Comparison of ENCODE assay signal across 26 cellular contexts in the genomic region with DNA sequence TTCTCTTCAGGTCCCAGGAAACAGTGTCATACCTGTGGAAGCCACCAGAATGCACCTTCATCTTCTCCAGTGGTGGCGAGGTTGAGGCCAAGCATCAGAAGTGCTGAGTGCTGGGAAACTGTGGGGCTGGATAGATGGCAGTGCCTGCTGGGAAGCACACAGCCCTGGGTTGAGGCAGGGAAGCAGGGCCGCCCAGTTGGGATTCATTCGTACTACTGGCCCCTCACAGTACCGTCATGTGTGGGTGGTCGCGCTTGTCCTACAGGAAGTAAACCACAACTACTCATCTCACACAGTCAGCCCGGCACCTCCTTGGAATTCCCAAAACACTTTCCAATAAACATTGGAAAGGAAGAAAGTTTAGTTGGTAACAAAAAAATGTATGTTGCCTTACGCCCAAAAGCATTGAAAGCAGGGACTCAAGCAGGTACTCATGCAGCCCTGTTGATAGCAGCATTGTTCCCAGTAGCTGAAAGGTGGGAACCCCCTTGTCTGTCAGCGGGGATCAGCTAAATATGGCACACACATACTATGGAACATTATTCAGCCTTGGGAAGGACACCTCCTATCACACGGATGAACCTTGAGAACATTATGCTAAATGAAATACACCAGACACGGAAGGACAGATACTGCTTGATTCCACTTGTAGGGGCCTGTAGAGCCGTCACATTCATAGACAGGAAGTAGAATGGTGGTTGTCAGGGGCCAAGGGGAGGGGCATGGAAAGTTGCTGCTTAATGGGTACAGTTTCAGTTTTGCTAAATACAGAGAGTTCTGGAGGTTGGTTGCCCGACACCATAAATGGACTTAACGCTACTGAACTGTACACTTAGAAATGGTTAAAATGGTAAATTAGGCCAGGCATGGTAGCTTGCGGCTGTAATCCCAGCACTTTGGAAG.
DNase-seq lines count a peak whose midpoint lies in the region; ATAC-seq, FAIRE-seq and TF ChIP-seq lines count a peak whose summit lies in the region.
"Had no signal": no experiment of that assay in that cellular context is flagged by ENCODE, and none has a peak within 500 bp of the region (broad histone marks: within the 10 kb centered on the region; RNA-seq: fewer than 3 reads in every experiment).

No MANE protein-coding gene starts in this region.

- H3K4me3 Mint-ChIP-seq in activated T-helper 2 cell treated with anti-CD3 and anti-CD28 coated beads, Interferon-gamma antibody, Interleukin-2, Interleukin-4, amounts not matched to agents 10 μg/mL and 5 μg/mL and 100 μg/mL, durations not matched to agents 14 hours and 24 hours and 36 hours (ENCODE audit: low read depth): no peak overlapping the region
- H3K4me3 Mint-ChIP-seq: activated B cell treated with CpG ODN at 0.5 μM for 24 hours; activated naive CD8-positive, alpha-beta T cell treated with anti-CD3 and anti-CD28 coated beads, Interleukin-2, amount 10 ng/mL, durations not matched to agents 7 days and 5 days; CD4-positive, alpha-beta memory T cell; naive B cell had no signal

- H3K4me2 ChIP-seq in HepG2 (ENCODE audit: low read depth, low read length): no peak overlapping the region
- H3K4me2 ChIP-seq: SK-N-SH had no signal

- no peaks in the 10 kb centered on the region for H4K20me1 ChIP-seq in HepG2 (ENCODE audit: insufficient read depth, low read length)

- no peak for TF ChIP-seq RAD21 in HepG2 (CRISPR knock-in tag; IDR thresholded peaks at IDR 0.05)

- TF ChIP-seq EP300 in HepG2 (IDR thresholded peaks at IDR 0.05; ENCODE audit: low read depth in 2 of 2, low read length in 2 of 2): no peak
- no peak for TF ChIP-seq EP300 in HepG2 (CRISPR knock-in tag; IDR thresholded peaks at IDR 0.05; ENCODE audit: borderline replicate concordance)

- H3K9me3 ChIP-seq in right atrium auricular region (no peaks in the 10 kb centered on the region), heart right ventricle (no peaks in the 10 kb centered on the region), HepG2 (ENCODE audit: low read length) (no peaks in the 10 kb centered on the region), WERI-Rb-1 (ENCODE audit: severe bottlenecking) (no peaks in the 10 kb centered on the region)
- H3K9me3 ChIP-seq: colonic mucosa, SK-N-SH had no signal

- no peaks in the 10 kb centered on the region for H3K36me3 ChIP-seq in right atrium auricular region
- H3K36me3 ChIP-seq in heart right ventricle: peaks cover 0 to 10% (median 0%) of the 10 kb centered on the region in 9 donors
- H3K36me3 ChIP-seq in HepG2 (replicated peaks in 1 of 2; ENCODE audit: control insufficient read depth in 1 of 2, insufficient read depth in 2 of 2, low read length in 2 of 2): peaks cover 2 to 13% of the 10 kb centered on the region in 2 experiments; a peak in 4 of 5 replicates
- H3K36me3 ChIP-seq in WERI-Rb-1: no peaks in the 10 kb centered on the region
- H3K36me3 ChIP-seq: colonic mucosa had no signal

- no peaks in the 10 kb centered on the region for H3K27me3 Mint-ChIP-seq in activated T-helper 2 cell treated with anti-CD3 and anti-CD28 coated beads, Interferon-gamma antibody, Interleukin-2, Interleukin-4, amounts not matched to agents 10 μg/mL and 5 μg/mL and 100 μg/mL, durations not matched to agents 14 hours and 24 hours and 36 hours (ENCODE audit: low read depth)
- H3K27me3 Mint-ChIP-seq: activated B cell treated with CpG ODN at 0.5 μM for 24 hours; activated naive CD8-positive, alpha-beta T cell treated with anti-CD3 and anti-CD28 coated beads, Interleukin-2, amount 10 ng/mL, durations not matched to agents 7 days and 5 days; CD4-positive, alpha-beta memory T cell; naive B cell had no signal

- peaks cover 49% of the 10 kb centered on the region for H3K36me3 Mint-ChIP-seq in activated T-helper 2 cell treated with anti-CD3 and anti-CD28 coated beads, Interferon-gamma antibody, Interleukin-2, Interleukin-4, amounts not matched to agents 10 μg/mL and 5 μg/mL and 100 μg/mL, durations not matched to agents 14 hours and 24 hours and 36 hours (ENCODE audit: low read depth)

- in situ Hi-C loops in HepG2 (cut with HindIII; ENCODE audit: extremely low pct_ligation_motif_present, low pct_unique_long_range_greater_than_20kb): no loop called here

- H3K27ac Mint-ChIP-seq in activated T-helper 2 cell treated with anti-CD3 and anti-CD28 coated beads, Interferon-gamma antibody, Interleukin-2, Interleukin-4, amounts not matched to agents 10 μg/mL and 5 μg/mL and 100 μg/mL, durations not matched to agents 14 hours and 24 hours and 36 hours: peak overlapping the region; percentile 15
- H3K27ac Mint-ChIP-seq: activated B cell treated with CpG ODN at 0.5 μM for 24 hours; activated naive CD8-positive, alpha-beta T cell treated with anti-CD3 and anti-CD28 coated beads, Interleukin-2, amount 10 ng/mL, durations not matched to agents 7 days and 5 days; naive B cell had no signal

- TF ChIP-seq POLR2A in HepG2 (IDR thresholded peaks at IDR 0.05; ENCODE audit: insufficient read depth in 1 of 2, low read depth in 2 of 2, low read length in 2 of 2): no peak

- no peak overlapping the region for H3K4me3 ChIP-seq in right atrium auricular region
- H3K4me3 ChIP-seq in heart right ventricle: no peak overlapping the region
- no peak overlapping the region for H3K4me3 ChIP-seq in HepG2 (replicated peaks in 1 of 3; ENCODE audit: insufficient read depth in 1 of 3, low read depth in 2 of 3, low read length in 3 of 3)
- H3K4me3 ChIP-seq in WERI-Rb-1 (ENCODE audit: low read depth, low read length): no peak overlapping the region
- H3K4me3 ChIP-seq: colonic mucosa had no signal

- H3K27me3 ChIP-seq in right atrium auricular region (no peaks in the 10 kb centered on the region), heart right ventricle (no peaks in the 10 kb centered on the region), HepG2 (ENCODE audit: control insufficient read depth in 1 of 2, insufficient read depth in 2 of 2, low read length in 2 of 2) (no peaks in the 10 kb centered on the region), WERI-Rb-1 (ENCODE audit: insufficient read depth, low read depth, severe bottlenecking) (no peaks in the 10 kb centered on the region)
- H3K27me3 ChIP-seq: brain microvascular endothelial cell, colonic mucosa had no signal

- TF ChIP-seq CTCF in right atrium auricular region (IDR thresholded peaks at IDR 0.05): no peak
- no peak for TF ChIP-seq CTCF in heart right ventricle (IDR thresholded peaks at IDR 0.05)
- no peak for TF ChIP-seq CTCF in HepG2 (CRISPR knock-in tag; IDR thresholded peaks at IDR 0.05)
- no peak for TF ChIP-seq CTCF in WERI-Rb-1 (IDR thresholded peaks at IDR 0.05; ENCODE audit: low read depth, low read length)

- no peak for ATAC-seq in heart right ventricle
- peak; percentile 69 for ATAC-seq in HepG2
- ATAC-seq in HG02642 (IDR thresholded peaks at IDR 0.05; ENCODE audit: poor library complexity, unreplicated experiment): no peak
- ATAC-seq: left cardiac atrium, sciatic nerve had no signal

- H3K9me3 Mint-ChIP-seq in activated T-helper 2 cell treated with anti-CD3 and anti-CD28 coated beads, Interferon-gamma antibody, Interleukin-2, Interleukin-4, amounts not matched to agents 10 μg/mL and 5 μg/mL and 100 μg/mL, durations not matched to agents 14 hours and 24 hours and 36 hours: peaks cover 11% of the 10 kb centered on the region
- H3K9me3 Mint-ChIP-seq: activated B cell treated with CpG ODN at 0.5 μM for 24 hours; CD4-positive, alpha-beta memory T cell; naive B cell had no signal

- POLR2A ChIA-PET in HepG2 (lab: Yijun Ruan, JAX): interaction anchor here (0.8 to 2.0 kb wide), 3 partner anchors 8 to 297 kb away, joined by 3 to 5 read pairs (median 5); no protein-coding TSS in a partner anchor

- no peak overlapping the region for H3K9ac ChIP-seq in HepG2 (ENCODE audit: insufficient read depth, low read depth, low read length)
- H3K9ac ChIP-seq: parathyroid adenoma, SK-N-SH had no signal

- CTCF ChIA-PET in HepG2 (lab: Yijun Ruan, JAX; ENCODE audit: low intra/inter-chr PET ratio, low total read pairs): no interaction called here

- peaks cover 11% of the 10 kb centered on the region for H3K4me1 Mint-ChIP-seq in activated T-helper 2 cell treated with anti-CD3 and anti-CD28 coated beads, Interferon-gamma antibody, Interleukin-2, Interleukin-4, amounts not matched to agents 10 μg/mL and 5 μg/mL and 100 μg/mL, durations not matched to agents 14 hours and 24 hours and 36 hours (ENCODE audit: low read depth)
- H3K4me1 Mint-ChIP-seq: activated B cell treated with CpG ODN at 0.5 μM for 24 hours; CD4-positive, alpha-beta memory T cell; naive B cell had no signal

- no peaks in the 10 kb centered on the region for H3K79me2 ChIP-seq in HepG2 (ENCODE audit: insufficient read depth, low read length)
- H3K79me2 ChIP-seq: parathyroid adenoma had no signal

- FAIRE-seq in HepG2 (lab: Jason Lieb, UNC): no peak
- FAIRE-seq: endometrium, G401.6, HTR-8/SVneo had no signal

- H3K4me1 ChIP-seq in right atrium auricular region (no peaks in the 10 kb centered on the region), heart right ventricle (no peaks in the 10 kb centered on the region), HepG2 (ENCODE audit: insufficient read depth, low read length) (peaks cover 32% of the 10 kb centered on the region)
- H3K4me1 ChIP-seq: colonic mucosa, parathyroid adenoma had no signal

- H2AFZ ChIP-seq in HepG2 (ENCODE audit: low read length): no peak overlapping the region
- H2AFZ ChIP-seq: parathyroid adenoma had no signal

- intact Hi-C loops in heart right ventricle (cut with DNase I) (no loop called here), HepG2 (cut with micrococcal nuclease; ENCODE audit: unreplicated experiment) (no loop called here)
- intact Hi-C loops in activated T-helper 2 cell treated with anti-CD3 and anti-CD28 coated beads, Interferon-gamma antibody, Interleukin-2, Interleukin-4, amounts not matched to agents 10 μg/mL and 5 μg/mL and 100 μg/mL, durations not matched to agents 14 hours and 24 hours and 36 hours (cut with micrococcal nuclease): no loop called here

- WGBS in heart right ventricle, 2 donors: 95% methylated on average over 15 of the region's 15 CpGs
- 98% methylated on average over 15 of the region's 15 CpGs for WGBS in HepG2 (ENCODE audit: low lambda C conversion rate)

- DNase-seq in right atrium auricular region (ENCODE audit: low spot score) (peak; percentile 30), heart right ventricle (no peak), HepG2 (ENCODE audit: low spot score) (no peak), hypothalamus (lab: John Stamatoyannopoulos, UW) (no peak), WERI-Rb-1 (no peak), KG1 (lab: John Stamatoyannopoulos, UW) (no peak)
- no peak for DNase-seq in activated T-helper 2 cell treated with anti-CD3 and anti-CD28 coated beads, Interferon-gamma antibody, Interleukin-2, Interleukin-4, amounts not matched to agents 10 μg/mL and 5 μg/mL and 100 μg/mL, durations not matched to agents 14 hours and 24 hours and 36 hours (ENCODE audit: low spot score)
- DNase-seq: activated B cell treated with CpG ODN at 0.5 μM for 24 hours; activated naive CD8-positive, alpha-beta T cell treated with anti-CD3 and anti-CD28 coated beads, Interleukin-2, amount 10 ng/mL, durations not matched to agents 7 days and 5 days; brain microvascular endothelial cell; CD4-positive, alpha-beta memory T cell; colonic mucosa; Karpas-422; left cardiac atrium; mesendoderm; naive B cell; NCI-H1694; SK-N-SH; substantia nigra had no signal

- H3K27ac ChIP-seq in right atrium auricular region (no peak overlapping the region), heart right ventricle (no peak overlapping the region), HepG2 (ENCODE audit: extremely low read length, insufficient read depth, low read length) (no peak overlapping the region), WERI-Rb-1 (no peak overlapping the region)
- H3K27ac ChIP-seq: brain microvascular endothelial cell, colonic mucosa, parathyroid adenoma, RWPE1 had no signal

- BruUV-seq in HepG2 (replicated peaks; lab: Mats Ljungman, UMichigan): no TSS peak
